Comparison of ENCODE assay signal across 8 cellular contexts in genomic region chr3:50248387-50248786, GRCh38. TPM values are rescaled to one million over a fixed set of nuclear protein-coding genes. Genes with fewer than 3 reads are reported as not detected.
DNase-seq lines count a peak whose midpoint lies in the region; ATAC-seq and TF ChIP-seq lines count a peak whose summit lies in the region.

No MANE protein-coding gene starts in this region.

- H3K4me3 Mint-ChIP-seq in CD8-positive, alpha-beta memory T cell = peak overlapping the region in 1 of 7 donors; percentile 37

- no peaks in the 10 kb centered on the region for H3K9me3 ChIP-seq in CD8-positive, alpha-beta memory T cell (ENCODE audit: low read length)
- H3K9me3 ChIP-seq in SJSA1 (replicated peaks) (no peaks in the 10 kb centered on the region), esophagus muscularis mucosa (no peaks in the 10 kb centered on the region)

- H3K36me3 ChIP-seq in CD8-positive, alpha-beta memory T cell (ENCODE audit: insufficient read depth, low read length) = peaks cover 35% of the 10 kb centered on the region
- H3K36me3 ChIP-seq in SJSA1 (peaks cover 81% of the 10 kb centered on the region), esophagus muscularis mucosa (peaks cover 12 to 44% (median 24%) of the 10 kb centered on the region in 4 donors)

- H3K27ac ChIP-seq in CD8-positive, alpha-beta memory T cell (ENCODE audit: low read depth, low read length) = no peak overlapping the region
- peak overlapping the region; percentile 36 for H3K27ac ChIP-seq in SJSA1
- peak overlapping the region; percentile 86 to 92 (median 90) for H3K27ac ChIP-seq in esophagus muscularis mucosa (replicated peaks in 1 of 4)

- no peak for DNase-seq in CD8-positive, alpha-beta memory T cell
- DNase-seq in SJSA1 (ENCODE audit: low read depth in 1 of 2, low spot score in 2 of 2) (no peak), esophagus muscularis mucosa (ENCODE audit: extremely low spot score) (no peak), omental fat pad (ENCODE audit: low spot score) (no peak), NCI-H1092 treated with DMSO at 0.1 percent for 48 hours (lab: John Stamatoyannopoulos, UW) (no peak)
- DNase-seq in stimulated activated CD4-positive, alpha-beta T cell treated with anti-CD3 and anti-CD28 coated beads, Interleukin-4, amount 100 ng/mL, for 24 hours = no peak

- WGBS in esophagus muscularis mucosa = 0% methylated on average over 1 of the region's 3 CpGs

- TF ChIP-seq CTCF in esophagus muscularis mucosa (IDR thresholded peaks at IDR 0.05) = no peak
- no peak for TF ChIP-seq CTCF in omental fat pad (IDR thresholded peaks at IDR 0.05)

- TF ChIP-seq EP300 in esophagus muscularis mucosa (IDR thresholded peaks at IDR 0.05) = no peak

- CTCF ChIA-PET in CD8-positive, alpha-beta memory T cell (lab: Charles Lee) = interaction anchor here (7.0 to 9.2 kb wide), 3 partner anchors 10 to 54 kb away, joined by 101 to 241 read pairs (median 116); partner anchors contain the start of genes GNAI2 and GNAT1

- ATAC-seq in omental fat pad (ENCODE audit: low FRiP score) (peak; percentile 16), HG02763 (IDR thresholded peaks at IDR 0.05; ENCODE audit: unreplicated experiment) (no peak), HG02840 (IDR thresholded peaks at IDR 0.05; ENCODE audit: low FRiP score, unreplicated experiment) (no peak)

- H3K4me1 ChIP-seq in CD8-positive, alpha-beta memory T cell (ENCODE audit: insufficient read depth, low read length) = peaks cover 87% of the 10 kb centered on the region
- H3K4me1 ChIP-seq in SJSA1 (replicated peaks) = peaks cover 55% of the 10 kb centered on the region
- H3K4me1 ChIP-seq in esophagus muscularis mucosa = peaks cover 94 to 100% (median 96%) of the 10 kb centered on the region in 4 donors

- H3K27ac Mint-ChIP-seq in CD8-positive, alpha-beta memory T cell = peak overlapping the region in 7 of 8 donors; percentile 41 to 95 (median 88)

- no peaks in the 10 kb centered on the region for H3K27me3 ChIP-seq in CD8-positive, alpha-beta memory T cell (ENCODE audit: insufficient read depth, low read length, poor library complexity, severe bottlenecking)
- H3K27me3 ChIP-seq in SJSA1 (replicated peaks) = no peaks in the 10 kb centered on the region
- H3K27me3 ChIP-seq in esophagus muscularis mucosa = no peaks in the 10 kb centered on the region

- H3K9me3 Mint-ChIP-seq in CD8-positive, alpha-beta memory T cell = no peaks in the 10 kb centered on the region

- peaks cover 0 to 56% (median 0%) of the 10 kb centered on the region in 3 donors for H3K36me3 Mint-ChIP-seq in CD8-positive, alpha-beta memory T cell

- no peak overlapping the region for H3K4me3 ChIP-seq in CD8-positive, alpha-beta memory T cell (ENCODE audit: low read length)
- H3K4me3 ChIP-seq in SJSA1 = no peak overlapping the region
- no peak overlapping the region for H3K4me3 ChIP-seq in esophagus muscularis mucosa

- POLR2A ChIA-PET in CD8-positive, alpha-beta memory T cell (lab: Charles Lee) = no interaction called here

- no peaks in the 10 kb centered on the region for H3K27me3 Mint-ChIP-seq in CD8-positive, alpha-beta memory T cell

- no peak for TF ChIP-seq POLR2A in esophagus muscularis mucosa (IDR thresholded peaks at IDR 0.05; ENCODE audit: low read depth)

- peaks cover 47 to 76% (median 58%) of the 10 kb centered on the region in 3 donors for H3K4me1 Mint-ChIP-seq in CD8-positive, alpha-beta memory T cell

- intact Hi-C loops in esophagus muscularis mucosa (cut with DNase I) = no loop called here

RNA-seq across cellular contexts. Expression of gene GNAI2, which starts 12.4 kb away (rescaled TPM):
- 100 to 1,000 TPM; 259 to 265 TPM for total RNA-seq in CD8-positive, alpha-beta memory T cell
- polyA plus RNA-seq in CD8-positive, alpha-beta memory T cell = 665 TPM
- total RNA-seq in SJSA1 (2014; rRNA removed; shearing (Covaris generic)) = 178 and 214 TPM in 2 replicates
- total RNA-seq in esophagus muscularis mucosa (100 to 1,000 TPM; 149 to 297 (median 239) TPM), omental fat pad (100 to 1,000 TPM; 157 to 305 (median 241) TPM)

RNA-seq across cellular contexts. Expression of gene SEMA3B, which starts 20.6 kb away (rescaled TPM):
- total RNA-seq in CD8-positive, alpha-beta memory T cell = under 1 TPM in 1 of 2 experiments, not detected in 1; 0.22 TPM
- not detected for polyA plus RNA-seq in CD8-positive, alpha-beta memory T cell
- 2.6 and 6.5 TPM in 2 replicates for total RNA-seq in SJSA1 (2014; rRNA removed; shearing (Covaris generic))
- total RNA-seq in esophagus muscularis mucosa (10 to 100 TPM; 37.4 to 66.6 (median 46.4) TPM), omental fat pad (10 to 100 TPM; 14.2 to 94.1 (median 45.4) TPM)

RNA-seq across cellular contexts. Expression of gene LSMEM2, which starts 30.5 kb away (rescaled TPM):
- total RNA-seq in CD8-positive, alpha-beta memory T cell = not detected
- not detected for polyA plus RNA-seq in CD8-positive, alpha-beta memory T cell
- not detected in 2 replicates for total RNA-seq in SJSA1 (2014; rRNA removed; shearing (Covaris generic))
- total RNA-seq in esophagus muscularis mucosa = not detected
- total RNA-seq in omental fat pad = not detected

RNA-seq across cellular contexts. Expression of gene SLC38A3, which starts 43.3 kb away (rescaled TPM):
- not detected for total RNA-seq in CD8-positive, alpha-beta memory T cell
- not detected for polyA plus RNA-seq in CD8-positive, alpha-beta memory T cell
- not detected in 2 replicates for total RNA-seq in SJSA1 (2014; rRNA removed; shearing (Covaris generic))
- under 1 TPM in 2 of 4 donors, not detected in 2; 0.11 to 0.39 TPM for total RNA-seq in esophagus muscularis mucosa
- total RNA-seq in omental fat pad = 1 to 10 TPM in 1 of 4 donors, under 1 TPM in 2, not detected in 1; 0.56 to 1.5 (median 0.84) TPM

RNA-seq across cellular contexts. Expression of gene IFRD2, which starts 43.8 kb away (rescaled TPM):
- total RNA-seq in CD8-positive, alpha-beta memory T cell = 100 to 1,000 TPM; 191 to 192 TPM
- polyA plus RNA-seq in CD8-positive, alpha-beta memory T cell = 66.8 TPM
- 70.9 and 81.8 TPM in 2 replicates for total RNA-seq in SJSA1 (2014; rRNA removed; shearing (Covaris generic))
- total RNA-seq in esophagus muscularis mucosa (100 to 1,000 TPM in 1 of 4 donors, 10 to 100 TPM in 3; 49.4 to 106 (median 85.8) TPM), omental fat pad (100 to 1,000 TPM in 1 of 4 donors, 10 to 100 TPM in 3; 40.0 to 178 (median 72.2) TPM)
